19 cellular contexts compared by ENCODE assay signal in the genomic region with DNA sequence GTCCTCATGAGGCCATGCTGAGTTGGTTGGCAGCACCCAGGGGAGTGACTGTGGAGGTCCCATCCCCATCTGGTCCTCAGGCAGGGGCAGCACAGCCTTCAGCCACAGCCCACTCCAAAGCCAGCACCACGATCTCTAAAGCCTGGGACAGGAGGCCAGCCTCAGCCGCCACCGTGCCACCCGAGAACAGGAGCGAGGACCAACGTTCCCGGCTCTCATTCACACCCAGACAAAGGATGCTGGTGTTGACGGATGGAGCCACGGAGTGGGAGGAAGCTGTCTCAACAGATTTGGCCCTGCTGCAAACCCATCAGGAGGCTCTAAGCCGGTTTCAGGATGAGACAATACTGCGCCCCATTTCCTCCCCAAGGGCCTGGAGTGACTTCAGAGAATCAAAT. TPM values are rescaled to one million over a fixed set of nuclear protein-coding genes. Genes with fewer than 3 reads are reported as not detected.
DNase-seq lines count a peak whose midpoint lies in the region; ATAC-seq and TF ChIP-seq lines count a peak whose summit lies in the region.
"Had no signal": no experiment of that assay in that cellular context is flagged by ENCODE, and none has a peak within 500 bp of the region (broad histone marks: within the 10 kb centered on the region; RNA-seq: fewer than 3 reads in every experiment).

No MANE protein-coding gene starts in this region.

- H4K20me1 ChIP-seq in BLaER1 treated with 17β-estradiol and CSF1 and Interleukin-3, amounts not matched to agents 10 nM and 100 nM, result peaks cover 0 to 27% (median 0%) of the 10 kb centered on the region in 11 experiments; a peak in 3 of 22 replicates
- H4K20me1 ChIP-seq in H9 (ENCODE audit: control insufficient read depth, insufficient read depth, insufficient read length), result no peaks in the 10 kb centered on the region

- no peak overlapping the region for H3K23ac ChIP-seq in H9 (ENCODE audit: insufficient read length, low read depth, low read length)

- H3K79me1 ChIP-seq in H9 (ENCODE audit: insufficient read depth, low read depth, low read length, poor library complexity, severe bottlenecking), result no peaks in the 10 kb centered on the region

- H3K23me2 ChIP-seq in H9 (ENCODE audit: insufficient read length, low read depth, low read length, poor library complexity, severe bottlenecking), result no peaks in the 10 kb centered on the region

- H2BK15ac ChIP-seq in H9 (ENCODE audit: low read depth, low read length), result no peak overlapping the region

- H3K4me1 Mint-ChIP-seq in H9, result 0 out of 4 replicates have a peak, but pooled peaks cover 0 to 5% of the 10 kb centered on the region in 2 experiments
- H3K4me1 Mint-ChIP-seq: IgD-negative memory B cell had no signal

- TF ChIP-seq POLR2A in spleen (IDR thresholded peaks at IDR 0.05), result no peak

- H3K56ac ChIP-seq in H9 (ENCODE audit: insufficient read length, low read depth, low read length), result no peak overlapping the region

- H3K4ac ChIP-seq in H9 (ENCODE audit: low read depth, low read length), result no peak overlapping the region

- no peak overlapping the region for H2BK12ac ChIP-seq in H9 (ENCODE audit: insufficient read length, low read depth, low read length)

- H2BK120ac ChIP-seq in H9 (ENCODE audit: low read depth, low read length, poor library complexity, severe bottlenecking), result no peak overlapping the region

- peaks cover 3% of the 10 kb centered on the region for H3K27me3 Mint-ChIP-seq in H9 (ENCODE audit: low read depth)

- H3K9me3 Mint-ChIP-seq in H9, result peaks cover 3 to 4% of the 10 kb centered on the region in 2 experiments
- H3K9me3 Mint-ChIP-seq: IgD-negative memory B cell had no signal

- peaks cover 2 to 5% (median 2%) of the 10 kb centered on the region in 3 experiments; a peak in 6 of 7 replicates for H3K36me3 Mint-ChIP-seq in H9 (ENCODE audit: insufficient read depth in 1 of 3, low read depth in 3 of 3)
- H3K36me3 Mint-ChIP-seq: IgD-negative memory B cell had no signal

- peaks cover 0 to 38% (median 34%) of the 10 kb centered on the region in 10 experiments; a peak in 16 of 20 replicates for H3K4me1 ChIP-seq in BLaER1 treated with 17β-estradiol and CSF1 and Interleukin-3, amounts not matched to agents 10 nM and 100 nM
- H3K4me1 ChIP-seq in H9 (ENCODE audit: insufficient read depth, low read length) (no peaks in the 10 kb centered on the region), spleen (no peaks in the 10 kb centered on the region)

- TF ChIP-seq CTCF in H9 (conservative IDR thresholded peaks at IDR 0.05) (no peak), spleen (IDR thresholded peaks at IDR 0.05 in 8 of 11, conservative IDR thresholded peaks at IDR 0.05 in 3 of 11) (no peak), WERI-Rb-1 (IDR thresholded peaks at IDR 0.05; ENCODE audit: low read depth, low read length) (no peak)

- no peak overlapping the region for H3K9ac ChIP-seq in BLaER1 treated with 17β-estradiol and CSF1 and Interleukin-3, amounts not matched to agents 10 nM and 100 nM
- no peak overlapping the region for H3K9ac ChIP-seq in H9 (ENCODE audit: extremely low read depth, insufficient read length, low read length)

- H2AK5ac ChIP-seq in H9 (ENCODE audit: insufficient read length, low read length), result no peak overlapping the region

- no peak overlapping the region for H3T11ph ChIP-seq in H9 (ENCODE audit: low read length)

- H3K9me3 ChIP-seq in BLaER1 treated with 17β-estradiol and CSF1 and Interleukin-3, amounts not matched to agents 10 nM and 100 nM (replicated peaks in 1 of 11), result no peaks in the 10 kb centered on the region
- H3K9me3 ChIP-seq in H9 (ENCODE audit: control insufficient read depth, low read depth, low read length) (no peaks in the 10 kb centered on the region), spleen (no peaks in the 10 kb centered on the region), WERI-Rb-1 (ENCODE audit: severe bottlenecking) (no peaks in the 10 kb centered on the region)

- ATAC-seq in left lobe of liver (no peak), GM21786 (IDR thresholded peaks at IDR 0.05; ENCODE audit: unreplicated experiment) (no peak)
- ATAC-seq: Panc1 had no signal

- H3K27me3 ChIP-seq in BLaER1 treated with 17β-estradiol and CSF1 and Interleukin-3, amounts not matched to agents 10 nM and 100 nM, result peaks cover 0 to 22% (median 0%) of the 10 kb centered on the region in 11 experiments; a peak in 8 of 22 replicates
- H3K27me3 ChIP-seq in H9 (ENCODE audit: insufficient read depth, low read length) (no peaks in the 10 kb centered on the region), spleen (replicated peaks in 1 of 7) (peaks cover 0 to 72% (median 0%) of the 10 kb centered on the region in 7 donors), WERI-Rb-1 (ENCODE audit: insufficient read depth, low read depth, severe bottlenecking) (no peaks in the 10 kb centered on the region)

- H3K4me3 Mint-ChIP-seq in H9, result no peak overlapping the region
- H3K4me3 Mint-ChIP-seq: IgD-negative memory B cell had no signal

- H3K4me2 ChIP-seq in BLaER1 treated with 17β-estradiol and CSF1 and Interleukin-3, amounts not matched to agents 10 nM and 100 nM, result peak overlapping the region in 8 of 11 experiments; percentile 15 to 86 (median 76); a peak in 15 of 22 replicates
- no peak overlapping the region for H3K4me2 ChIP-seq in H9 (ENCODE audit: insufficient read depth, insufficient read length, low read length)

- H2BK5ac ChIP-seq in H9 (ENCODE audit: insufficient read length, low read length), result no peak overlapping the region

- no peak overlapping the region; the same call in 1 of the 2 replicates for H3K14ac ChIP-seq in H9 (ENCODE audit: insufficient read depth, low read length)

- no peak overlapping the region for H2AFZ ChIP-seq in H9 (ENCODE audit: low read length)

- no peak overlapping the region for H3K27ac Mint-ChIP-seq in H9
- H3K27ac Mint-ChIP-seq: IgD-negative memory B cell had no signal

- H3K27ac ChIP-seq in BLaER1 treated with 17β-estradiol and CSF1 and Interleukin-3, amounts not matched to agents 10 nM and 100 nM, result no peak overlapping the region; a peak in 1 of 22 replicates
- H3K27ac ChIP-seq in H9 (ENCODE audit: insufficient read length, low read depth, low read length) (no peak overlapping the region), spleen (no peak overlapping the region), WERI-Rb-1 (no peak overlapping the region)

- no peak overlapping the region for H4K8ac ChIP-seq in H9 (replicated peaks; ENCODE audit: insufficient read length, low read depth, low read length)

- no peak overlapping the region for H4K91ac ChIP-seq in H9 (ENCODE audit: insufficient read length, low read depth, low read length)

- DNase-seq in H9 (peak; percentile 18), left lobe of liver (ENCODE audit: low spot score) (peak; percentile 31), spleen (peak; percentile 56), WERI-Rb-1 (no peak)
- DNase-seq in activated effector memory CD4-positive, alpha-beta T cell treated with Interleukin-2 at 50 U/mL for 16 hours, result no peak
- DNase-seq: C1 segment of cervical spinal cord; EL; HCEC 1CT; NCI-H1105; NCI-H146; NCI-H2029 treated with DMSO at 0.1 percent for 48 hours; NCI-H345; NCI-H524; NCI-H774; NK-92 treated with Interleukin-12 subunit alpha and Interleukin-12 subunit beta, amount 100 ng/mL, for 24 hours had no signal

- no peak overlapping the region for H3K4me3 ChIP-seq in BLaER1 treated with 17β-estradiol and CSF1 and Interleukin-3, amounts not matched to agents 10 nM and 100 nM
- H3K4me3 ChIP-seq in spleen (no peak overlapping the region), WERI-Rb-1 (ENCODE audit: low read depth, low read length) (no peak overlapping the region)

- H2BK20ac ChIP-seq in H9 (ENCODE audit: low read depth, low read length, poor library complexity, severe bottlenecking), result no peak overlapping the region

- H4K5ac ChIP-seq in H9 (ENCODE audit: insufficient read length, low read depth, low read length), result no peak overlapping the region

- H3K36me3 ChIP-seq in BLaER1 treated with 17β-estradiol and CSF1 and Interleukin-3, amounts not matched to agents 10 nM and 100 nM, result no peaks in the 10 kb centered on the region
- no peaks in the 10 kb centered on the region for H3K36me3 ChIP-seq in spleen
- H3K36me3 ChIP-seq in WERI-Rb-1, result no peaks in the 10 kb centered on the region

- no peaks in the 10 kb centered on the region for H3K79me2 ChIP-seq in H9 (ENCODE audit: insufficient read depth, low read length)

- intact Hi-C loops in spleen (cut with DNase I; ENCODE audit: low total_unique reads), result no loop called here

- H3K18ac ChIP-seq in H9 (ENCODE audit: insufficient read length, low read depth, low read length), result no peak overlapping the region

- no CpG with 5 or more reads among the region's 11 CpGs for WGBS in H9 (ENCODE audit: extremely low coverage, insufficient read length, low lambda C conversion rate)
- WGBS in spleen, 5 donors, result 65 to 77% (median 73%) methylated on average over 10 to 11 of the region's 11 CpGs

RNA-seq across cellular contexts. Expression of a gene that starts 42.7 kb away (rescaled TPM):
- 33.8 and 35.1 TPM in 2 replicates for total RNA-seq in H9 (2021)
- total RNA-seq in left lobe of liver, result 15.4 TPM
- total RNA-seq in spleen, result 10 to 100 TPM; 28.0 to 41.2 (median 35.3) TPM
- polyA plus RNA-seq in spleen, result 10 to 100 TPM; 15.6 to 21.0 (median 17.3) TPM

Comparison
In these comparisons a context has a peak if more than half of its experiments do, and no peak if none do; other contexts are left out.
1. DNase-seq: peak in H9 (single experiment), left lobe of liver (single experiment) and spleen (single experiment); none in activated effector memory CD4-positive, alpha-beta T cell treated with Interleukin-2 at 50 U/mL for 16 hours (single experiment) and WERI-Rb-1 (single experiment).